ENCODE assay signal across 16 cellular contexts in genomic region chr5:42944989-42945388, GRCh38.
DNase-seq lines count a peak whose midpoint lies in the region; FAIRE-seq and TF ChIP-seq lines count a peak whose summit lies in the region.
"Had no signal": no experiment of that assay in that cellular context is flagged by ENCODE, and none has a peak within 500 bp of the region (broad histone marks: within the 10 kb centered on the region; RNA-seq: fewer than 3 reads in every experiment).

No MANE protein-coding gene starts in this region.

- H3K9me3 ChIP-seq in astrocyte (ENCODE audit: insufficient read depth, low read depth, low read length): no peaks in the 10 kb centered on the region

- no peaks in the 10 kb centered on the region for H4K20me1 ChIP-seq in astrocyte (ENCODE audit: insufficient read depth, low read length)

- H3K27ac ChIP-seq in astrocyte (ENCODE audit: low read depth, low read length): peak overlapping the region; percentile 36
- H3K27ac ChIP-seq: HL-60 had no signal

- CTCF ChIA-PET in activated CD4-positive, alpha-beta memory T cell treated with anti-CD3 and anti-CD28 coated beads for 36 hours (lab: Charles Lee): no interaction called here

- no peak overlapping the region for H2AFZ ChIP-seq in astrocyte (ENCODE audit: low read depth, low read length)

- peak overlapping the region; percentile 50 for H3K9ac ChIP-seq in astrocyte (ENCODE audit: low read length)

- DNase-seq in AG08396 (ENCODE audit: low spot score): peak; percentile 78
- peak; percentile 93 for DNase-seq in HTR-8/SVneo (ENCODE audit: insufficient read length, low spot score)
- peak; percentile 96 for DNase-seq in astrocyte (ENCODE audit: low read depth)
- DNase-seq in iris pigment epithelial cell (ENCODE audit: low read depth): peak; percentile 95
- DNase-seq in activated T-cell treated with anti-CD3 and anti-CD28 coated beads, Interleukin-2, amount 50 U/mL, for 24 hours: no peak
- DNase-seq in SHP77 treated with DMSO at 0.1 percent for 48 hours (lab: John Stamatoyannopoulos, UW): no peak
- no peak for DNase-seq in activated CD4-positive, alpha-beta memory T cell treated with anti-CD3 and anti-CD28 coated beads for 36 hours
- no peak for DNase-seq in stimulated activated CD4-positive, alpha-beta T cell treated with anti-CD3 and anti-CD28 coated beads, Interleukin-2, amount 100 ng/mL, for 24 hours
- DNase-seq: activated T-cell treated with anti-CD3 and anti-CD28 coated beads, Interleukin-2, amount 50 U/mL, for 4 hours; CD8-positive, alpha-beta T cell; H7; NCI-H2227 treated with DMSO at 0.1 percent for 48 hours; retina; stimulated activated CD8-positive, alpha-beta memory T cell treated with anti-CD3 and anti-CD28 coated beads, Interleukin-4, amount 100 ng/mL, for 48 hours had no signal

- H3K27ac Mint-ChIP-seq in astrocyte (ENCODE audit: unreplicated experiment): peak overlapping the region; percentile 84
- H3K27ac Mint-ChIP-seq in activated T-cell treated with anti-CD3 and anti-CD28 coated beads, Interleukin-2, amount 50 U/mL, for 24 hours: no peak overlapping the region
- H3K27ac Mint-ChIP-seq in activated CD4-positive, alpha-beta memory T cell treated with anti-CD3 and anti-CD28 coated beads for 36 hours: no peak overlapping the region
- H3K27ac Mint-ChIP-seq: CD8-positive, alpha-beta T cell; dendritic cell treated with granulocyte-macrophage colony-stimulating factor and Interleukin-4, amounts not matched to agents 40 ng/mL and 50 ng/mL, for 4 days had no signal

- no peaks in the 10 kb centered on the region for H3K27me3 ChIP-seq in astrocyte (ENCODE audit: insufficient read depth, low read length)

- no peak overlapping the region for H3K4me3 ChIP-seq in astrocyte (ENCODE audit: insufficient read depth, low read depth, low read length)

- no peaks in the 10 kb centered on the region for H3K36me3 Mint-ChIP-seq in astrocyte (ENCODE audit: low read depth, unreplicated experiment)
- no peaks in the 10 kb centered on the region for H3K36me3 Mint-ChIP-seq in activated T-cell treated with anti-CD3 and anti-CD28 coated beads, Interleukin-2, amount 50 U/mL, for 24 hours (ENCODE audit: low read depth)
- H3K36me3 Mint-ChIP-seq in activated CD4-positive, alpha-beta memory T cell treated with anti-CD3 and anti-CD28 coated beads for 36 hours: no peaks in the 10 kb centered on the region
- H3K36me3 Mint-ChIP-seq: CD8-positive, alpha-beta T cell had no signal

- peak overlapping the region; percentile 85 for H3K4me2 ChIP-seq in astrocyte (ENCODE audit: low read length)

- intact Hi-C loops in activated CD4-positive, alpha-beta memory T cell treated with anti-CD3 and anti-CD28 coated beads for 36 hours (cut with micrococcal nuclease): no loop called here

- POLR2A ChIA-PET in activated CD4-positive, alpha-beta memory T cell treated with anti-CD3 and anti-CD28 coated beads for 36 hours (lab: Charles Lee): no interaction called here

- H3K27me3 Mint-ChIP-seq in astrocyte (ENCODE audit: low read depth, unreplicated experiment): no peaks in the 10 kb centered on the region
- H3K27me3 Mint-ChIP-seq in activated T-cell treated with anti-CD3 and anti-CD28 coated beads, Interleukin-2, amount 50 U/mL, for 24 hours: no peaks in the 10 kb centered on the region
- H3K27me3 Mint-ChIP-seq in activated CD4-positive, alpha-beta memory T cell treated with anti-CD3 and anti-CD28 coated beads for 36 hours: no peaks in the 10 kb centered on the region

- H3K36me3 ChIP-seq in astrocyte (ENCODE audit: insufficient read depth, low read length): no peaks in the 10 kb centered on the region

- H3K4me3 Mint-ChIP-seq in astrocyte (ENCODE audit: unreplicated experiment): no peak overlapping the region
- no peak overlapping the region for H3K4me3 Mint-ChIP-seq in activated T-cell treated with anti-CD3 and anti-CD28 coated beads, Interleukin-2, amount 50 U/mL, for 24 hours
- no peak overlapping the region for H3K4me3 Mint-ChIP-seq in activated CD4-positive, alpha-beta memory T cell treated with anti-CD3 and anti-CD28 coated beads for 36 hours
- H3K4me3 Mint-ChIP-seq: activated T-cell treated with anti-CD3 and anti-CD28 coated beads, Interleukin-2, amount 50 U/mL, for 4 hours; CD8-positive, alpha-beta T cell; dendritic cell treated with granulocyte-macrophage colony-stimulating factor and Interleukin-4, amounts not matched to agents 40 ng/mL and 50 ng/mL, for 4 days had no signal

- H3K4me1 Mint-ChIP-seq in astrocyte (ENCODE audit: low read depth, unreplicated experiment): peaks cover 8% of the 10 kb centered on the region
- peaks cover 17% of the 10 kb centered on the region for H3K4me1 Mint-ChIP-seq in activated T-cell treated with anti-CD3 and anti-CD28 coated beads, Interleukin-2, amount 50 U/mL, for 24 hours (ENCODE audit: low read depth)
- H3K4me1 Mint-ChIP-seq in activated CD4-positive, alpha-beta memory T cell treated with anti-CD3 and anti-CD28 coated beads for 36 hours (ENCODE audit: low read depth): peaks cover 13% of the 10 kb centered on the region

- H3K9me3 Mint-ChIP-seq in astrocyte (ENCODE audit: unreplicated experiment): peaks cover 2% of the 10 kb centered on the region
- H3K9me3 Mint-ChIP-seq in activated T-cell treated with anti-CD3 and anti-CD28 coated beads, Interleukin-2, amount 50 U/mL, for 24 hours: no peaks in the 10 kb centered on the region
- H3K9me3 Mint-ChIP-seq in activated CD4-positive, alpha-beta memory T cell treated with anti-CD3 and anti-CD28 coated beads for 36 hours: no peaks in the 10 kb centered on the region
- H3K9me3 Mint-ChIP-seq: activated T-cell treated with anti-CD3 and anti-CD28 coated beads, Interleukin-2, amount 50 U/mL, for 4 hours; CD8-positive, alpha-beta T cell; dendritic cell treated with granulocyte-macrophage colony-stimulating factor and Interleukin-4, amounts not matched to agents 40 ng/mL and 50 ng/mL, for 4 days had no signal

- no peak for TF ChIP-seq CTCF in astrocyte (IDR thresholded peaks at IDR 0.05; ENCODE audit: insufficient read depth, low read depth, low read length)

- H3K4me1 ChIP-seq in astrocyte (ENCODE audit: insufficient read depth, low read length): peaks cover 25% of the 10 kb centered on the region

- no peaks in the 10 kb centered on the region for H3K79me2 ChIP-seq in astrocyte (ENCODE audit: insufficient read depth, low read length)

- FAIRE-seq in HTR-8/SVneo (lab: Jason Lieb, UNC): peak; percentile 70
- FAIRE-seq in astrocyte (lab: Jason Lieb, UNC): peak; percentile 92

Comparison
In these comparisons a context has a peak if more than half of its experiments do, and no peak if none do; other contexts are left out.
1. DNase-seq: peak in AG08396 (single experiment), HTR-8/SVneo (single experiment), astrocyte (single experiment) and iris pigment epithelial cell (single experiment); none in activated T-cell treated with anti-CD3 and anti-CD28 coated beads, Interleukin-2, amount 50 U/mL, for 24 hours (single experiment), SHP77 treated with DMSO at 0.1 percent for 48 hours (single experiment), activated CD4-positive, alpha-beta memory T cell treated with anti-CD3 and anti-CD28 coated beads for 36 hours (single experiment) and stimulated activated CD4-positive, alpha-beta T cell treated with anti-CD3 and anti-CD28 coated beads, Interleukin-2, amount 100 ng/mL, for 24 hours (0 of 2).